Comparison of ENCODE assay signal across 7 cellular contexts in the genomic region with DNA sequence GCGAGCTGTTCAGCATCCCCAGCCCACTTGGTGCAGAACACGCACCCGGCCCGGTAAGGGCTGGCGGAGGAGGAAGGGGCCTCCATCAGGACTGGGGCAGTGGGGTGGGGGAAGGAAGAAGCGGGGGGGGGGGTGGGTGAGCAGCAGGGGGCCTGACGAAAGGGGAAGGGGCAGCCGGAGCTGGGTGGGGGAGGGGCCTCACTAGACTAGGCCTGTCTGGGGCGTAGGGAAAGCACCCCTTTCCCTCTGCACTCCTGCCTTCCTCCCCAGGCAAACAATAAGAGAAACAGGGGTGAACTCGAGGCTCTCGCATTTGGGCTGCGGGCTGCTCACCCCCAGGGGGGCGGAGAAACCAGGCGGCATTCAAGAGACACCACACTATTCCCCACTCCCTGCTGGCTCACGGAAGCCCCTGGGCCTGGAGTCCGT.
A peak's percentile ranks its signal among the peaks of the same experiment; 100 is the strongest.
DNase-seq lines count a peak whose midpoint lies in the region; ATAC-seq and TF ChIP-seq lines count a peak whose summit lies in the region.

No MANE protein-coding gene starts in this region.

- no peak for TF ChIP-seq POLR2A in esophagus squamous epithelium (IDR thresholded peaks at IDR 0.05)
- no peak for TF ChIP-seq POLR2A in sigmoid colon (IDR thresholded peaks at IDR 0.05)

- ATAC-seq in GM21423 (IDR thresholded peaks at IDR 0.05; ENCODE audit: unreplicated experiment): peak; percentile 12
- ATAC-seq in HG02763 (IDR thresholded peaks at IDR 0.05; ENCODE audit: unreplicated experiment): no peak

- no peak overlapping the region for H3K9ac ChIP-seq in MM.1S (ENCODE audit: low read length)

- H3K36me3 ChIP-seq in esophagus squamous epithelium (peaks cover 6 to 53% (median 17%) of the 10 kb centered on the region in 3 donors), sigmoid colon (peaks cover 9 to 42% (median 32%) of the 10 kb centered on the region in 4 donors), MM.1S (replicated peaks; ENCODE audit: insufficient read depth, low read length) (no peaks in the 10 kb centered on the region)

- H2AFZ ChIP-seq in MM.1S (ENCODE audit: low read length): no peak overlapping the region

- H3K4me1 ChIP-seq in esophagus squamous epithelium (peaks cover 10 to 32% (median 11%) of the 10 kb centered on the region in 3 donors), sigmoid colon (peaks cover 0 to 24% (median 22%) of the 10 kb centered on the region in 4 donors), MM.1S (ENCODE audit: low read length) (no peaks in the 10 kb centered on the region)

- TF ChIP-seq CTCF in esophagus squamous epithelium (IDR thresholded peaks at IDR 0.05) (no peak), sigmoid colon (IDR thresholded peaks at IDR 0.05) (no peak), MM.1S (IDR thresholded peaks at IDR 0.05; ENCODE audit: low read length) (no peak)

- peak; percentile 44 for DNase-seq in activated CD4-positive, alpha-beta T cell treated with anti-CD3 and anti-CD28 coated beads for 48 hours
- DNase-seq in esophagus squamous epithelium (lab: John Stamatoyannopoulos, UW): no peak
- no peak for DNase-seq in sigmoid colon
- DNase-seq in MM.1S: no peak
- DNase-seq in NCI-H510A treated with DMSO at 0.1 percent for 48 hours (lab: John Stamatoyannopoulos, UW): no peak

- H3F3A ChIP-seq in MM.1S (ENCODE audit: insufficient read depth, low read length): no peaks in the 10 kb centered on the region

- no peak for TF ChIP-seq EP300 in sigmoid colon (IDR thresholded peaks at IDR 0.05)

- no peaks in the 10 kb centered on the region for H3K79me2 ChIP-seq in MM.1S (ENCODE audit: low read length)

- no peaks in the 10 kb centered on the region for H3K27me3 ChIP-seq in esophagus squamous epithelium
- H3K27me3 ChIP-seq in sigmoid colon: no peaks in the 10 kb centered on the region
- no peaks in the 10 kb centered on the region for H3K27me3 ChIP-seq in MM.1S (replicated peaks; ENCODE audit: insufficient read depth, low read length)

- no peaks in the 10 kb centered on the region for H3K9me2 ChIP-seq in MM.1S (replicated peaks; ENCODE audit: insufficient read depth, low read length)

- intact Hi-C loops in esophagus squamous epithelium (cut with DNase I) (no loop called here), sigmoid colon (cut with DNase I) (no loop called here)

- H3K4me3 ChIP-seq in esophagus squamous epithelium (peak overlapping the region; percentile 57 to 78 (median 69)), sigmoid colon (peak overlapping the region in 3 of 4 donors; percentile 67 to 80 (median 78)), MM.1S (ENCODE audit: low read length) (no peak overlapping the region)

- WGBS in esophagus squamous epithelium, 2 donors: 8 to 17% methylated on average over 7 to 10 of the region's 16 CpGs
- WGBS in sigmoid colon, 2 donors: 19 to 35% methylated on average over 16 of the region's 16 CpGs

- peak overlapping the region; percentile 75 to 89 (median 79) for H3K27ac ChIP-seq in esophagus squamous epithelium
- peak overlapping the region; percentile 81 to 87 (median 83) for H3K27ac ChIP-seq in sigmoid colon
- no peak overlapping the region for H3K27ac ChIP-seq in MM.1S (ENCODE audit: low read length)

- no peaks in the 10 kb centered on the region for H3K9me3 ChIP-seq in esophagus squamous epithelium
- no peaks in the 10 kb centered on the region for H3K9me3 ChIP-seq in sigmoid colon
- H3K9me3 ChIP-seq in MM.1S (replicated peaks; ENCODE audit: insufficient read depth, low read length): no peaks in the 10 kb centered on the region

- H4K20me1 ChIP-seq in MM.1S (ENCODE audit: insufficient read depth, low read length): no peaks in the 10 kb centered on the region

- H3K4me2 ChIP-seq in MM.1S (ENCODE audit: low read depth, low read length): no peak overlapping the region
